ENCODE assay signal across 1 cellular context in the genomic region with DNA sequence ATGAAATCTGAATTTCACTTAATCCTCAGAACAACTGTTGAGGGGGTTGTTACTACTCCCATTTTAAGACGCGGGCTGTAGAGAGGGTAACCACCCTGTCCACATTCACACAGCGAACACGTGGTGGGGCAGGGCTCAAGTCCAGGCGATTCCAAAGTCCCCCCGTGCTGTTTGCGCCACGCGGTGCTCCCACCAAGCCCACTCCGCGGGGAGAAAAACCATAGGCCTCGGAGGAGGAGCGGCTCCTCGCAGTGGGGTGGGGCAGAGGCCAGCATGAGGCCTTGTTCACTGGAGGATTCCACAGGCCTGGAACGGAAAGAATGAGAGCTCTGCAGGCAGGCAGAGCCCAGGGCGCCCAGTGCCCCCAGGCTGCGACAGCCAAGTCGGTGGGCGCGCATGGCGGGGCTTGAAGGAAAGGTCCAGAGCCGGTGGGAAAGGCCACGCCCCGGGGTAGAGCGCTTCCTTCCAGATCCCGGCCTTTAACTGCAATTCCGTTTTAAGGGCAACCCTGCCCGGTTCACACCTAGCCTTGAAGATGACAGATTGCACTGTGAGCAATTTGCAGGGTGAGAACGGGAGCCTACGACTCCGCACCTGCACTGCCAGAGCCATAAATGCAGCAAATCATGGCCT.
A peak's percentile ranks its signal among the peaks of the same experiment; 100 is the strongest.
TF ChIP-seq lines count a peak whose summit lies in the region.

No MANE protein-coding gene starts in this region.

TF ChIP-seq in HepG2, 621 proteins besides CTCF, POLR2A, EP300 and RAD21 (continued from another document and continues in another):
- TF ChIP-seq, protein P1, sequence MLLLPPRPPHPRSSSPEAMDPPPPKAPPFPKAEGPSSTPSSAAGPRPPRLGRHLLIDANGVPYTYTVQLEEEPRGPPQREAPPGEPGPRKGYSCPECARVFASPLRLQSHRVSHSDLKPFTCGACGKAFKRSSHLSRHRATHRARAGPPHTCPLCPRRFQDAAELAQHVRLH (CRISPR knock-in tag; IDR thresholded peaks at IDR 0.05; ENCODE audit: borderline replicate concordance, low read depth) = 0 out of 2 replicates have a peak, but pooled peaks have one; percentile 13
- no peak for TF ChIP-seq GABPA (IDR thresholded peaks at IDR 0.05; ENCODE audit: low read depth, low read length)
- TF ChIP-seq GABPA (CRISPR knock-in tag; IDR thresholded peaks at IDR 0.05; ENCODE audit: low read depth) = 0 out of 2 replicates have a peak, but pooled peaks have one; percentile 6
- peak; percentile 79; the same call in 1 of the 2 replicates for TF ChIP-seq ZNF572 (CRISPR knock-in tag; IDR thresholded peaks at IDR 0.05)
- TF ChIP-seq, protein P2, sequence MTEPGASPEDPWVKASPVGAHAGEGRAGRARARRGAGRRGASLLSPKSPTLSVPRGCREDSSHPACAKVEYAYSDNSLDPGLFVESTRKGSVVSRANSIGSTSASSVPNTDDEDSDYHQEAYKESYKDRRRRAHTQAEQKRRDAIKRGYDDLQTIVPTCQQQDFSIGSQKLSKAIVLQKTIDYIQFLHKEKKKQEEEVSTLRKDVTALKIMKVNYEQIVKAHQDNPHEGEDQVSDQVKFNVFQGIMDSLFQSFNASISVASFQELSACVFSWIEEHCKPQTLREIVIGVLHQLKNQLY (CRISPR knock-in tag; IDR thresholded peaks at IDR 0.05) = peak; percentile 64; the same call in 1 of the 2 replicates
- TF ChIP-seq ZBTB7A (CRISPR knock-in tag; IDR thresholded peaks at IDR 0.05) = peak; percentile 19; the same call in 1 of the 2 replicates
- TF ChIP-seq, protein P3, sequence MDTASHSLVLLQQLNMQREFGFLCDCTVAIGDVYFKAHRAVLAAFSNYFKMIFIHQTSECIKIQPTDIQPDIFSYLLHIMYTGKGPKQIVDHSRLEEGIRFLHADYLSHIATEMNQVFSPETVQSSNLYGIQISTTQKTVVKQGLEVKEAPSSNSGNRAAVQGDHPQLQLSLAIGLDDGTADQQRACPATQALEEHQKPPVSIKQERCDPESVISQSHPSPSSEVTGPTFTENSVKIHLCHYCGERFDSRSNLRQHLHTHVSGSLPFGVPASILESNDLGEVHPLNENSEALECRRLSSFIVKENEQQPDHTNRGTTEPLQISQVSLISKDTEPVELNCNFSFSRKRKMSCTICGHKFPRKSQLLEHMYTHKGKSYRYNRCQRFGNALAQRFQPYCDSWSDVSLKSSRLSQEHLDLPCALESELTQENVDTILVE (CRISPR knock-in tag; IDR thresholded peaks at IDR 0.05) = peak; percentile 13; the same call in 1 of the 2 replicates
- TF ChIP-seq, protein P4, sequence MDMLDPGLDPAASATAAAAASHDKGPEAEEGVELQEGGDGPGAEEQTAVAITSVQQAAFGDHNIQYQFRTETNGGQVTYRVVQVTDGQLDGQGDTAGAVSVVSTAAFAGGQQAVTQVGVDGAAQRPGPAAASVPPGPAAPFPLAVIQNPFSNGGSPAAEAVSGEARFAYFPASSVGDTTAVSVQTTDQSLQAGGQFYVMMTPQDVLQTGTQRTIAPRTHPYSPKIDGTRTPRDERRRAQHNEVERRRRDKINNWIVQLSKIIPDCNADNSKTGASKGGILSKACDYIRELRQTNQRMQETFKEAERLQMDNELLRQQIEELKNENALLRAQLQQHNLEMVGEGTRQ (IDR thresholded peaks at IDR 0.05; ENCODE audit: low read depth, low read length) = peak; percentile 16; the same call in 1 of the 2 replicates
- TF ChIP-seq, protein P4 (CRISPR knock-in tag; IDR thresholded peaks at IDR 0.05; ENCODE audit: borderline replicate concordance) = no peak
- TF ChIP-seq ZFX (CRISPR knock-in tag; IDR thresholded peaks at IDR 0.05; ENCODE audit: low read depth) = peak; percentile 89
- peak; percentile 66; the same call in 1 of the 2 replicates for TF ChIP-seq RNF2 (conservative IDR thresholded peaks at IDR 0.05; ENCODE audit: low read depth)
- 0 out of 2 replicates have a peak, but pooled peaks have one; percentile 9 for TF ChIP-seq ZNF264 (CRISPR knock-in tag; IDR thresholded peaks at IDR 0.05)
- peak; percentile 73; the same call in 1 of the 2 replicates for TF ChIP-seq HNF4A (CRISPR knock-in tag; IDR thresholded peaks at IDR 0.05)
- TF ChIP-seq, protein P5, sequence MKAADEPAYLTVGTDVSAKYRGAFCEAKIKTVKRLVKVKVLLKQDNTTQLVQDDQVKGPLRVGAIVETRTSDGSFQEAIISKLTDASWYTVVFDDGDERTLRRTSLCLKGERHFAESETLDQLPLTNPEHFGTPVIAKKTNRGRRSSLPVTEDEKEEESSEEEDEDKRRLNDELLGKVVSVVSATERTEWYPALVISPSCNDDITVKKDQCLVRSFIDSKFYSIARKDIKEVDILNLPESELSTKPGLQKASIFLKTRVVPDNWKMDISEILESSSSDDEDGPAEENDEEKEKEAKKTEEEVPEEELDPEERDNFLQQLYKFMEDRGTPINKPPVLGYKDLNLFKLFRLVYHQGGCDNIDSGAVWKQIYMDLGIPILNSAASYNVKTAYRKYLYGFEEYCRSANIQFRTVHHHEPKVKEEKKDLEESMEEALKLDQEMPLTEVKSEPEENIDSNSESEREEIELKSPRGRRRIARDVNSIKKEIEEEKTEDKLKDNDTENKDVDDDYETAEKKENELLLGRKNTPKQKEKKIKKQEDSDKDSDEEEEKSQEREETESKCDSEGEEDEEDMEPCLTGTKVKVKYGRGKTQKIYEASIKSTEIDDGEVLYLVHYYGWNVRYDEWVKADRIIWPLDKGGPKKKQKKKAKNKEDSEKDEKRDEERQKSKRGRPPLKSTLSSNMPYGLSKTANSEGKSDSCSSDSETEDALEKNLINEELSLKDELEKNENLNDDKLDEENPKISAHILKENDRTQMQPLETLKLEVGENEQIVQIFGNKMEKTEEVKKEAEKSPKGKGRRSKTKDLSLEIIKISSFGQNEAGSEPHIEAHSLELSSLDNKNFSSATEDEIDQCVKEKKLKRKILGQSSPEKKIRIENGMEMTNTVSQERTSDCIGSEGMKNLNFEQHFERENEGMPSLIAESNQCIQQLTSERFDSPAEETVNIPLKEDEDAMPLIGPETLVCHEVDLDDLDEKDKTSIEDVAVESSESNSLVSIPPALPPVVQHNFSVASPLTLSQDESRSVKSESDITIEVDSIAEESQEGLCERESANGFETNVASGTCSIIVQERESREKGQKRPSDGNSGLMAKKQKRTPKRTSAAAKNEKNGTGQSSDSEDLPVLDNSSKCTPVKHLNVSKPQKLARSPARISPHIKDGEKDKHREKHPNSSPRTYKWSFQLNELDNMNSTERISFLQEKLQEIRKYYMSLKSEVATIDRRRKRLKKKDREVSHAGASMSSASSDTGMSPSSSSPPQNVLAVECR (CRISPR knock-in tag; IDR thresholded peaks at IDR 0.05; ENCODE audit: borderline replicate concordance) = no peak; the same call in 1 of the 2 replicates
- TF ChIP-seq, protein P6, sequence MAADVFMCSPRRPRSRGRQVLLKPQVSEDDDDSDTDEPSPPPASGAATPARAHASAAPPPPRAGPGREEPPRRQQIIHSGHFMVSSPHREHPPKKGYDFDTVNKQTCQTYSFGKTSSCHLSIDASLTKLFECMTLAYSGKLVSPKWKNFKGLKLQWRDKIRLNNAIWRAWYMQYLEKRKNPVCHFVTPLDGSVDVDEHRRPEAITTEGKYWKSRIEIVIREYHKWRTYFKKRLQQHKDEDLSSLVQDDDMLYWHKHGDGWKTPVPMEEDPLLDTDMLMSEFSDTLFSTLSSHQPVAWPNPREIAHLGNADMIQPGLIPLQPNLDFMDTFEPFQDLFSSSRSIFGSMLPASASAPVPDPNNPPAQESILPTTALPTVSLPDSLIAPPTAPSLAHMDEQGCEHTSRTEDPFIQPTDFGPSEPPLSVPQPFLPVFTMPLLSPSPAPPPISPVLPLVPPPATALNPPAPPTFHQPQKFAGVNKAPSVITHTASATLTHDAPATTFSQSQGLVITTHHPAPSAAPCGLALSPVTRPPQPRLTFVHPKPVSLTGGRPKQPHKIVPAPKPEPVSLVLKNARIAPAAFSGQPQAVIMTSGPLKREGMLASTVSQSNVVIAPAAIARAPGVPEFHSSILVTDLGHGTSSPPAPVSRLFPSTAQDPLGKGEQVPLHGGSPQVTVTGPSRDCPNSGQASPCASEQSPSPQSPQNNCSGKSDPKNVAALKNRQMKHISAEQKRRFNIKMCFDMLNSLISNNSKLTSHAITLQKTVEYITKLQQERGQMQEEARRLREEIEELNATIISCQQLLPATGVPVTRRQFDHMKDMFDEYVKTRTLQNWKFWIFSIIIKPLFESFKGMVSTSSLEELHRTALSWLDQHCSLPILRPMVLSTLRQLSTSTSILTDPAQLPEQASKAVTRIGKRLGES (CRISPR knock-in tag; IDR thresholded peaks at IDR 0.05; ENCODE audit: borderline replicate concordance) = no peak
- TF ChIP-seq ZNF781 (CRISPR knock-in tag; IDR thresholded peaks at IDR 0.05; ENCODE audit: borderline replicate concordance, not compliant biosample characterization) = peak; percentile 85
- TF ChIP-seq GABPB1 (CRISPR knock-in tag; IDR thresholded peaks at IDR 0.05) = no peak
- TF ChIP-seq, protein P7, sequence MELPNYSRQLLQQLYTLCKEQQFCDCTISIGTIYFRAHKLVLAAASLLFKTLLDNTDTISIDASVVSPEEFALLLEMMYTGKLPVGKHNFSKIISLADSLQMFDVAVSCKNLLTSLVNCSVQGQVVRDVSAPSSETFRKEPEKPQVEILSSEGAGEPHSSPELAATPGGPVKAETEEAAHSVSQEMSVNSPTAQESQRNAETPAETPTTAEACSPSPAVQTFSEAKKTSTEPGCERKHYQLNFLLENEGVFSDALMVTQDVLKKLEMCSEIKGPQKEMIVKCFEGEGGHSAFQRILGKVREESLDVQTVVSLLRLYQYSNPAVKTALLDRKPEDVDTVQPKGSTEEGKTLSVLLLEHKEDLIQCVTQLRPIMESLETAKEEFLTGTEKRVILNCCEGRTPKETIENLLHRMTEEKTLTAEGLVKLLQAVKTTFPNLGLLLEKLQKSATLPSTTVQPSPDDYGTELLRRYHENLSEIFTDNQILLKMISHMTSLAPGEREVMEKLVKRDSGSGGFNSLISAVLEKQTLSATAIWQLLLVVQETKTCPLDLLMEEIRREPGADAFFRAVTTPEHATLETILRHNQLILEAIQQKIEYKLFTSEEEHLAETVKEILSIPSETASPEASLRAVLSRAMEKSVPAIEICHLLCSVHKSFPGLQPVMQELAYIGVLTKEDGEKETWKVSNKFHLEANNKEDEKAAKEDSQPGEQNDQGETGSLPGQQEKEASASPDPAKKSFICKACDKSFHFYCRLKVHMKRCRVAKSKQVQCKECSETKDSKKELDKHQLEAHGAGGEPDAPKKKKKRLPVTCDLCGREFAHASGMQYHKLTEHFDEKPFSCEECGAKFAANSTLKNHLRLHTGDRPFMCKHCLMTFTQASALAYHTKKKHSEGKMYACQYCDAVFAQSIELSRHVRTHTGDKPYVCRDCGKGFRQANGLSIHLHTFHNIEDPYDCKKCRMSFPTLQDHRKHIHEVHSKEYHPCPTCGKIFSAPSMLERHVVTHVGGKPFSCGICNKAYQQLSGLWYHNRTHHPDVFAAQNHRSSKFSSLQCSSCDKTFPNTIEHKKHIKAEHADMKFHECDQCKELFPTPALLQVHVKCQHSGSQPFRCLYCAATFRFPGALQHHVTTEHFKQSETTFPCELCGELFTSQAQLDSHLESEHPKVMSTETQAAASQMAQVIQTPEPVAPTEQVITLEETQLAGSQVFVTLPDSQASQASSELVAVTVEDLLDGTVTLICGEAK (IDR thresholded peaks at IDR 0.05) = no peak
- TF ChIP-seq, protein P7 (CRISPR knock-in tag; IDR thresholded peaks at IDR 0.05) = 0 out of 2 replicates have a peak, but pooled peaks have one; percentile 40
- TF ChIP-seq ZC3H13 (CRISPR knock-in tag; IDR thresholded peaks at IDR 0.05) = peak; percentile 28; the same call in 1 of the 2 replicates
- peak; percentile 51; the same call in 1 of the 2 replicates for TF ChIP-seq ZNF292 (CRISPR knock-in tag; IDR thresholded peaks at IDR 0.05; ENCODE audit: borderline replicate concordance, low read depth)
- 0 out of 2 replicates have a peak, but pooled peaks have one; percentile 10 for TF ChIP-seq IRX3 (CRISPR knock-in tag; IDR thresholded peaks at IDR 0.05; ENCODE audit: borderline replicate concordance, low read depth)
- TF ChIP-seq ZNF446 (CRISPR knock-in tag; IDR thresholded peaks at IDR 0.05) = 0 out of 2 replicates have a peak, but pooled peaks have one; percentile 14
- TF ChIP-seq, protein P8, sequence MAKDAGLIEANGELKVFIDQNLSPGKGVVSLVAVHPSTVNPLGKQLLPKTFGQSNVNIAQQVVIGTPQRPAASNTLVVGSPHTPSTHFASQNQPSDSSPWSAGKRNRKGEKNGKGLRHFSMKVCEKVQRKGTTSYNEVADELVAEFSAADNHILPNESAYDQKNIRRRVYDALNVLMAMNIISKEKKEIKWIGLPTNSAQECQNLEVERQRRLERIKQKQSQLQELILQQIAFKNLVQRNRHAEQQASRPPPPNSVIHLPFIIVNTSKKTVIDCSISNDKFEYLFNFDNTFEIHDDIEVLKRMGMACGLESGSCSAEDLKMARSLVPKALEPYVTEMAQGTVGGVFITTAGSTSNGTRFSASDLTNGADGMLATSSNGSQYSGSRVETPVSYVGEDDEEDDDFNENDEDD (CRISPR knock-in tag; IDR thresholded peaks at IDR 0.05; ENCODE audit: borderline replicate concordance) = peak; percentile 43; the same call in 1 of the 2 replicates
- 0 out of 2 replicates have a peak, but pooled peaks have one; percentile 67 for TF ChIP-seq DMAP1 (CRISPR knock-in tag; IDR thresholded peaks at IDR 0.05)
- TF ChIP-seq REPIN1 (CRISPR knock-in tag; IDR thresholded peaks at IDR 0.05; ENCODE audit: borderline replicate concordance, low read depth) = peak; percentile 41; the same call in 1 of the 2 replicates
- no peak for TF ChIP-seq PHF5A (CRISPR knock-in tag; IDR thresholded peaks at IDR 0.05; ENCODE audit: low read depth, unreplicated experiment)
